1 cellular context compared by ENCODE assay signal in the genomic region with DNA sequence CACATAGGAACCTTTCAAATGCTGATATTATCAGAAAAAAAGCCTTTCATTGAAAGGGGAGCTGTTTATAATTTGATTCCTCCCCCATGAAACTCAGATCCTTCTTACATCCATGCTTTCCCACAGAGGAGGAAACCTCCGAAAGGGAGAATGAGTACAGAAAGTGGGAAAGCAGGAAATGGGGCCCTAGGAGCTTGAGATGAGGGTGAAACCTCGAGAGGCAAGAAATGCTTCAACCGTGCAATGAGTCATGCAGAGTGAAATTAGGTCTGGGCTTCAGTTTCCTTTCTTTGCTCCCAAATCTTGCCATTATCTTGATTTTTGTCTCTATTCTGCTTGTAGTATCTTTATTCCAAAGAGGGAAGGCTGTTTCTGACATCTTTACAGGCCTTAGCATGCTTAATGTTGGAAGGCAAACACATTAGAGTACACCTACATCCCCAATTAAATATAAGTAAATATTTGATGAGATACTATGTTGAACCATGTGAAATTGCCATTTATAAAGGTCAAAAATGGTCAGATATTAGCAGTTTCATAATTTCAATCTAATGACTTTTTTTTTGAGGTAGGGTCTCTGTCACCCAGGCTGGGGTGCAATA.
A peak's percentile ranks its signal among the peaks of the same experiment; 100 is the strongest.
TF ChIP-seq lines count a peak whose summit lies in the region.

No MANE protein-coding gene starts in this region.

TF ChIP-seq in K562, 482 proteins besides CTCF, POLR2A, EP300 and RAD21 (continued from another document):
- TF ChIP-seq, protein P1, sequence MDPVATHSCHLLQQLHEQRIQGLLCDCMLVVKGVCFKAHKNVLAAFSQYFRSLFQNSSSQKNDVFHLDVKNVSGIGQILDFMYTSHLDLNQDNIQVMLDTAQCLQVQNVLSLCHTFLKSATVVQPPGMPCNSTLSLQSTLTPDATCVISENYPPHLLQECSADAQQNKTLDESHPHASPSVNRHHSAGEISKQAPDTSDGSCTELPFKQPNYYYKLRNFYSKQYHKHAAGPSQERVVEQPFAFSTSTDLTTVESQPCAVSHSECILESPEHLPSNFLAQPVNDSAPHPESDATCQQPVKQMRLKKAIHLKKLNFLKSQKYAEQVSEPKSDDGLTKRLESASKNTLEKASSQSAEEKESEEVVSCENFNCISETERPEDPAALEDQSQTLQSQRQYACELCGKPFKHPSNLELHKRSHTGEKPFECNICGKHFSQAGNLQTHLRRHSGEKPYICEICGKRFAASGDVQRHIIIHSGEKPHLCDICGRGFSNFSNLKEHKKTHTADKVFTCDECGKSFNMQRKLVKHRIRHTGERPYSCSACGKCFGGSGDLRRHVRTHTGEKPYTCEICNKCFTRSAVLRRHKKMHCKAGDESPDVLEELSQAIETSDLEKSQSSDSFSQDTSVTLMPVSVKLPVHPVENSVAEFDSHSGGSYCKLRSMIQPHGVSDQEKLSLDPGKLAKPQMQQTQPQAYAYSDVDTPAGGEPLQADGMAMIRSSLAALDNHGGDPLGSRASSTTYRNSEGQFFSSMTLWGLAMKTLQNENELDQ (CRISPR knock-in tag; IDR thresholded peaks at IDR 0.05; ENCODE audit: borderline replicate concordance) = no peak
- TF ChIP-seq GATAD2B (IDR thresholded peaks at IDR 0.05; ENCODE audit: borderline replicate concordance) (no peak), ZNF197 (CRISPR knock-in tag; IDR thresholded peaks at IDR 0.05; ENCODE audit: low read depth) (no peak), HMG20B (CRISPR knock-in tag; IDR thresholded peaks at IDR 0.05) (no peak), SRSF1 (IDR thresholded peaks at IDR 0.05; ENCODE audit: low read depth, low read length) (no peak), PTRF (tag; IDR thresholded peaks at IDR 0.05) (no peak), BRD9 (IDR thresholded peaks at IDR 0.05; ENCODE audit: low read depth, partially characterized antibody) (no peak), ZNF445 (CRISPR knock-in tag; IDR thresholded peaks at IDR 0.05; ENCODE audit: low read depth) (no peak), ZNF778 (CRISPR knock-in tag; IDR thresholded peaks at IDR 0.05) (no peak), HOXB6 (CRISPR knock-in tag; IDR thresholded peaks at IDR 0.05; ENCODE audit: borderline replicate concordance) (no peak), JUND (IDR thresholded peaks at IDR 0.05; ENCODE audit: borderline replicate concordance, low read depth, low read length) (peak; percentile 82), JUND (tag; IDR thresholded peaks at IDR 0.05; ENCODE audit: borderline replicate concordance, low read depth, low read length) (peak; percentile 82; the same call in 2 of the 3 replicates)
- TF ChIP-seq, protein P2, sequence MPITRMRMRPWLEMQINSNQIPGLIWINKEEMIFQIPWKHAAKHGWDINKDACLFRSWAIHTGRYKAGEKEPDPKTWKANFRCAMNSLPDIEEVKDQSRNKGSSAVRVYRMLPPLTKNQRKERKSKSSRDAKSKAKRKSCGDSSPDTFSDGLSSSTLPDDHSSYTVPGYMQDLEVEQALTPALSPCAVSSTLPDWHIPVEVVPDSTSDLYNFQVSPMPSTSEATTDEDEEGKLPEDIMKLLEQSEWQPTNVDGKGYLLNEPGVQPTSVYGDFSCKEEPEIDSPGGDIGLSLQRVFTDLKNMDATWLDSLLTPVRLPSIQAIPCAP (CRISPR knock-in tag; IDR thresholded peaks at IDR 0.05; ENCODE audit: borderline replicate concordance) = no peak
